27 cellular contexts compared by ENCODE assay signal in the genomic region with DNA sequence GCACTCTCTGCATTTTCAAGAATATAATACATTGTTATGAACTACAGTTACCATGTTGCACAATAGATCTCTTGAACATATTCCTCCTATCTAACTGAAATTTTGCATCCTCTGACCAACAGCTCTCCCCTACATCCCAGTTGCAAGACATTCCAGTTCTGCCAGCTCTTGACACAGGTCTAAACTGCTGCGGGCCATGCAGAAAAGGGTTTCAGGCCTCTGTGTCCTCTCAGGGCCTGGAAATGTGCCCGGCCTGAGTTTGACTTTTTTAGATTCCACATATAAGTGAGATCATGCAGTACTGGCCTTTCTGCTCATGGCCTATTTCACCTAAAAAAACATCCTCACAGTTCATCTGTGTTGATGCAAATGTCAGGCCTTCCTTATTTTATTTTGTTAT.
DNase-seq lines count a peak whose midpoint lies in the region; ATAC-seq, FAIRE-seq and TF ChIP-seq lines count a peak whose summit lies in the region.
"Had no signal": no experiment of that assay in that cellular context is flagged by ENCODE, and none has a peak within 500 bp of the region (broad histone marks: within the 10 kb centered on the region; RNA-seq: fewer than 3 reads in every experiment).

No MANE protein-coding gene starts in this region.

- no peak for TF ChIP-seq CTCF in IMR-90 (conservative IDR thresholded peaks at IDR 0.05; ENCODE audit: low read depth, low read length)
- no peak for TF ChIP-seq CTCF in K562 (IDR thresholded peaks at IDR 0.05 in 2 of 3, conservative IDR thresholded peaks at IDR 0.05 in 1 of 3; ENCODE audit: insufficient read depth in 2 of 3, low read depth in 1 of 3, low read length in 3 of 3)
- TF ChIP-seq CTCF in left lung (IDR thresholded peaks at IDR 0.05): no peak
- TF ChIP-seq CTCF in upper lobe of right lung (IDR thresholded peaks at IDR 0.05): no peak

- no peak overlapping the region for H2BK120ac ChIP-seq in IMR-90 (ENCODE audit: low read depth, low read length)

- DNase-seq in IMR-90 (no peak), K562 (ENCODE audit: extremely low read depth in 1 of 4, low spot score in 3 of 4) (no peak), left lung (no peak), upper lobe of right lung (no peak), G401 (ENCODE audit: low spot score) (no peak), urothelium cell line (ENCODE audit: low spot score) (no peak)
- DNase-seq in activated naive CD4-positive, alpha-beta T cell treated with Interleukin-2 at 50 U/mL for 16 hours: no peak
- DNase-seq: 8988T; ACHN; BE2C; C1 segment of cervical spinal cord; CD4-positive, alpha-beta memory T cell; CD4-positive, CD25-positive, alpha-beta regulatory T cell; CD8-positive, alpha-beta memory T cell; COR-L47; DMS 273 treated with DMSO at 0.1 percent for 48 hours; DMS153; DMS53; DMS79; DND-41; EL; GF-D8 had no signal

- no peak overlapping the region for H3K14ac ChIP-seq in IMR-90 (replicated peaks; ENCODE audit: low read depth, low read length)

- intact Hi-C loops in IMR-90 (cut with micrococcal nuclease) (no loop called here), K562 (cut with micrococcal nuclease) (no loop called here), left lung (cut with DNase I) (no loop called here), upper lobe of right lung (cut with DNase I) (no loop called here)

- H3K79me2 ChIP-seq in K562 (ENCODE audit: control insufficient read depth, insufficient read depth, low read length): no peaks in the 10 kb centered on the region

- no peak overlapping the region for H3K23ac ChIP-seq in IMR-90 (ENCODE audit: low read depth, low read length)

- no peak overlapping the region for H4K91ac ChIP-seq in IMR-90 (ENCODE audit: insufficient read depth, low read depth, low read length)

- H3K27me3 ChIP-seq in IMR-90 (ENCODE audit: control insufficient read depth, insufficient read depth, low read length): peaks cover 20% of the 10 kb centered on the region
- H3K27me3 ChIP-seq in K562 (ENCODE audit: control insufficient read depth in 2 of 2, insufficient read depth in 2 of 2, low read length in 2 of 2): peaks cover 17 to 19% of the 10 kb centered on the region in 2 experiments
- no peaks in the 10 kb centered on the region for H3K27me3 ChIP-seq in left lung
- H3K27me3 ChIP-seq in upper lobe of right lung: no peaks in the 10 kb centered on the region
- H3K27me3 ChIP-seq: BE2C, BLaER1 had no signal

- H3K4ac ChIP-seq in IMR-90 (ENCODE audit: low read depth, low read length): no peak overlapping the region

- H3K9ac ChIP-seq in IMR-90 (ENCODE audit: low read depth, low read length) (no peak overlapping the region), K562 (ENCODE audit: insufficient read depth in 1 of 2, low read depth in 2 of 2, low read length in 2 of 2) (no peak overlapping the region)
- H3K9ac ChIP-seq: BLaER1 had no signal

- no peak overlapping the region for H4K5ac ChIP-seq in IMR-90 (ENCODE audit: low read depth, low read length)

- 100% methylated on average over 1 of the region's 2 CpGs; no CpG with 5 or more reads in 1 of the 2 experiments for WGBS in IMR-90 (ENCODE audit: extremely low coverage in 2 of 2, insufficient read length in 1 of 2), 2 experiments
- WGBS in K562 (ENCODE audit: insufficient coverage, low coverage, missing lambda C conversion rate): 3% methylated on average over 2 of the region's 2 CpGs

- no peak overlapping the region for H2BK5ac ChIP-seq in IMR-90 (ENCODE audit: low read depth, low read length, poor library complexity, severe bottlenecking)

- H3K36me3 ChIP-seq in IMR-90 (ENCODE audit: control insufficient read depth, insufficient read depth, low read length): no peaks in the 10 kb centered on the region
- no peaks in the 10 kb centered on the region for H3K36me3 ChIP-seq in K562 (ENCODE audit: control insufficient read depth, insufficient read depth, low read length)
- no peaks in the 10 kb centered on the region for H3K36me3 ChIP-seq in left lung
- H3K36me3 ChIP-seq in upper lobe of right lung: no peaks in the 10 kb centered on the region
- H3K36me3 ChIP-seq: BE2C, BLaER1 had no signal

- H3K4me3 ChIP-seq in IMR-90 (ENCODE audit: insufficient read depth, low read depth, low read length) (no peak overlapping the region), K562 (no peak overlapping the region), left lung (no peak overlapping the region), upper lobe of right lung (no peak overlapping the region)
- H3K4me3 ChIP-seq: BLaER1 had no signal

- H2AK9ac ChIP-seq in IMR-90 (replicated peaks; ENCODE audit: low read depth, low read length, poor library complexity): no peak overlapping the region

- H2BK20ac ChIP-seq in IMR-90 (ENCODE audit: low read depth, low read length): no peak overlapping the region

- no peak overlapping the region for H3K4me2 ChIP-seq in IMR-90 (ENCODE audit: low read depth, low read length)
- H3K4me2 ChIP-seq in K562 (ENCODE audit: insufficient read depth, low read length): no peak overlapping the region
- H3K4me2 ChIP-seq: BLaER1 had no signal

- TF ChIP-seq POLR2A in IMR-90 (IDR thresholded peaks at IDR 0.05; ENCODE audit: low read depth, low read length) (no peak), K562 (conservative IDR thresholded peaks at IDR 0.05) (no peak)

- BruUV-seq in IMR-90 (replicated peaks; lab: Mats Ljungman, UMichigan) (no TSS peak), K562 (replicated peaks; lab: Mats Ljungman, UMichigan) (no TSS peak)

- peaks cover 2% of the 10 kb centered on the region; the same call in 1 of the 2 replicates for H3K9me3 ChIP-seq in IMR-90 (ENCODE audit: control insufficient read depth, insufficient read depth, low read length)
- no peaks in the 10 kb centered on the region for H3K9me3 ChIP-seq in K562 (replicated peaks; ENCODE audit: control insufficient read depth, insufficient read depth, low read depth, low read length)
- H3K9me3 ChIP-seq in left lung: no peaks in the 10 kb centered on the region
- H3K9me3 ChIP-seq in upper lobe of right lung: no peaks in the 10 kb centered on the region
- H3K9me3 ChIP-seq: BE2C had no signal

- dilution Hi-C loops in IMR-90 (cut with HindIII; ENCODE audit: low sequenced_read_pairs, unreplicated experiment): no loop called here

- no peak overlapping the region for H3K18ac ChIP-seq in IMR-90 (ENCODE audit: low read depth, low read length)

- H2AK5ac ChIP-seq in IMR-90 (ENCODE audit: low read depth, low read length): no peak overlapping the region

- H4K20me1 ChIP-seq in IMR-90 (ENCODE audit: insufficient read depth, low read length) (no peaks in the 10 kb centered on the region), K562 (replicated peaks; ENCODE audit: control insufficient read depth, insufficient read depth, low read length) (no peaks in the 10 kb centered on the region)
- H4K20me1 ChIP-seq: BLaER1 had no signal

- H2BK15ac ChIP-seq in IMR-90 (ENCODE audit: low read depth, low read length): no peak overlapping the region

- H3K27ac ChIP-seq in IMR-90 (ENCODE audit: insufficient read depth, low read length): no peak overlapping the region
- no peak overlapping the region for H3K27ac ChIP-seq in K562 (ENCODE audit: extremely low read depth, low read depth, low read length)
- no peak overlapping the region for H3K27ac ChIP-seq in left lung
- no peak overlapping the region for H3K27ac ChIP-seq in upper lobe of right lung
- H3K27ac ChIP-seq: BLaER1 had no signal

- TF ChIP-seq RAD21 in IMR-90 (IDR thresholded peaks at IDR 0.05; ENCODE audit: low read length) (no peak), K562 (CRISPR knock-in tag; conservative IDR thresholded peaks at IDR 0.05 in 1 of 2, IDR thresholded peaks at IDR 0.05 in 1 of 2) (no peak)

- no peak for ATAC-seq in IMR-90 (ENCODE audit: low read depth)
- ATAC-seq in K562: no peak
- ATAC-seq in left lung: peak; percentile 70
- ATAC-seq in upper lobe of right lung: peak; percentile 46

- H3K4me1 ChIP-seq in IMR-90 (ENCODE audit: control insufficient read depth, insufficient read depth, low read length) (no peaks in the 10 kb centered on the region), K562 (replicated peaks in 1 of 2; ENCODE audit: control insufficient read depth in 2 of 2, insufficient read depth in 2 of 2, low read length in 2 of 2) (no peaks in the 10 kb centered on the region), left lung (no peaks in the 10 kb centered on the region), upper lobe of right lung (no peaks in the 10 kb centered on the region)
- H3K4me1 ChIP-seq: BE2C had no signal

- H3K56ac ChIP-seq in IMR-90 (ENCODE audit: extremely low read depth, insufficient read depth, low read length): no peak overlapping the region

- TF ChIP-seq EP300 in K562 (IDR thresholded peaks at IDR 0.05; ENCODE audit: low read length): no peak

- in situ Hi-C loops in IMR-90 (cut with MboI; ENCODE audit: low sequenced_read_pairs): no loop called here
- in situ Hi-C loops in K562 (cut with MboI): no loop called here
- in situ Hi-C loops in G401 (cut with HindIII; ENCODE audit: low sequenced_read_pairs): no loop called here

- H4K8ac ChIP-seq in IMR-90 (ENCODE audit: low read depth in 2 of 2, low read length in 2 of 2): no peak overlapping the region

- POLR2A ChIA-PET in IMR-90 (lab: Charles Lee; ENCODE audit: unreplicated experiment) (interaction anchor here (0.6 kb wide), 1 partner anchor 565 kb away, joined by 5 read pairs; no protein-coding TSS in a partner anchor), K562 (lab: Yijun Ruan, JAX) (no interaction called here)

- FAIRE-seq in K562 (lab: Jason Lieb, UNC) (no peak), urothelium cell line (lab: Jason Lieb, UNC) (no peak)
- FAIRE-seq: A204.1, G401.6, GM12891, GM19239 had no signal

- H3K79me1 ChIP-seq in IMR-90 (ENCODE audit: low read depth in 1 of 2, low read length in 2 of 2): no peaks in the 10 kb centered on the region

- CTCF ChIA-PET in IMR-90 (lab: Yijun Ruan, JAX) (no interaction called here), K562 (lab: Yijun Ruan, JAX; ENCODE audit: low intra/inter-chr PET ratio) (no interaction called here)

- H3K9me1 ChIP-seq in IMR-90 (ENCODE audit: insufficient read depth, low read length) (no peaks in the 10 kb centered on the region), K562 (ENCODE audit: control insufficient read depth, insufficient read depth, low read length) (no peaks in the 10 kb centered on the region)

- H2AFZ ChIP-seq in IMR-90 (replicated peaks; ENCODE audit: low read length, poor library complexity) (no peak overlapping the region), K562 (ENCODE audit: low read depth, low read length) (no peak overlapping the region)

TF ChIP-seq in K562, 482 proteins besides CTCF, POLR2A, EP300 and RAD21:
- TF ChIP-seq CEBPB (tag; IDR thresholded peaks at IDR 0.05) (peak; percentile 25; the same call in 1 of the 2 replicates), MTF1 (CRISPR knock-in tag; IDR thresholded peaks at IDR 0.05; ENCODE audit: borderline replicate concordance) (no peak), SRF (CRISPR knock-in tag; IDR thresholded peaks at IDR 0.05) (no peak), ILK (tag; IDR thresholded peaks at IDR 0.05; ENCODE audit: borderline replicate concordance, low read depth) (no peak), CEBPG (CRISPR knock-in tag; IDR thresholded peaks at IDR 0.05) (no peak), CEBPG (tag; conservative IDR thresholded peaks at IDR 0.05 in 1 of 2, IDR thresholded peaks at IDR 0.05 in 1 of 2) (0 out of 4 replicates have a peak, but pooled peaks have one; percentile 20 to 21), TBL1XR1 (IDR thresholded peaks at IDR 0.05; ENCODE audit: low read length in 2 of 2) (no peak)

Comparison
In these comparisons a context has a peak if more than half of its experiments do, and no peak if none do; other contexts are left out.
1. ATAC-seq: peak in left lung (single experiment) and upper lobe of right lung (single experiment); none in IMR-90 (single experiment) and K562 (single experiment).